Comparison of ENCODE assay signal across 22 cellular contexts in genomic region chr6:49913656-49914055, GRCh38. TPM values are rescaled to one million over a fixed set of nuclear protein-coding genes. Genes with fewer than 3 reads are reported as not detected.
DNase-seq lines count a peak whose midpoint lies in the region; ATAC-seq and TF ChIP-seq lines count a peak whose summit lies in the region.
"Had no signal": no experiment of that assay in that cellular context is flagged by ENCODE, and none has a peak within 500 bp of the region (broad histone marks: within the 10 kb centered on the region; RNA-seq: fewer than 3 reads in every experiment).

No MANE protein-coding gene starts in this region.

- no peak overlapping the region for H3K27ac ChIP-seq in foreskin keratinocyte
- no peak overlapping the region for H3K27ac ChIP-seq in substantia nigra (ENCODE audit: low read depth, low read length, poor library complexity, severe bottlenecking)
- H3K27ac ChIP-seq: dorsolateral prefrontal cortex, esophagus squamous epithelium, HL-60 had no signal

- peaks cover 3% of the 10 kb centered on the region for H3K4me1 ChIP-seq in foreskin keratinocyte

- ATAC-seq in foreskin keratinocyte: peak; percentile 83
- ATAC-seq: stimulated activated naive CD8-positive, alpha-beta T cell treated with anti-CD3 and anti-CD28 coated beads, Interleukin-15, amount 100 ng/mL, for 72 hours had no signal

- H3K27me3 ChIP-seq in foreskin keratinocyte: no peaks in the 10 kb centered on the region
- H3K27me3 ChIP-seq: dorsolateral prefrontal cortex, esophagus squamous epithelium had no signal

- intact Hi-C loops in posterior vena cava (cut with DNase I): no loop called here

- TF ChIP-seq CTCF in foreskin keratinocyte (conservative IDR thresholded peaks at IDR 0.05) (no peak), GM10266 (IDR thresholded peaks at IDR 0.05; ENCODE audit: control insufficient read depth, insufficient read depth, low read depth, missing control alignments) (no peak)

- DNase-seq in DMS53 (lab: John Stamatoyannopoulos, UW) (peak; percentile 91), NCI-H1436 treated with DMSO at 0.1 percent for 48 hours (lab: John Stamatoyannopoulos, UW) (peak; percentile 55), NCI-H69 (lab: John Stamatoyannopoulos, UW) (peak; percentile 69), foreskin keratinocyte (peak in 1 of 2 donors; percentile 28), substantia nigra (lab: John Stamatoyannopoulos, UW) (no peak), GM10266 (ENCODE audit: extremely low spot score) (no peak), posterior vena cava (ENCODE audit: low spot score) (no peak)
- no peak for DNase-seq in activated CD4-positive, alpha-beta T cell treated with anti-CD3 and anti-CD28 coated beads for 1 hour
- DNase-seq: activated CD4-positive, alpha-beta T cell treated with anti-CD3 and anti-CD28 coated beads for 48 hours; activated T-cell treated with anti-CD3 and anti-CD28 coated beads for 4 hours; CD4-positive, CD25-positive, alpha-beta regulatory T cell; dorsolateral prefrontal cortex; esophagus squamous epithelium; head of caudate nucleus; KG1; retina; Right ventricle myocardium superior; stimulated activated CD4-positive, alpha-beta T cell treated with anti-CD3 and anti-CD28 coated beads, Interleukin-15, amount 100 ng/mL, for 24 hours; stimulated activated naive CD8-positive, alpha-beta T cell treated with anti-CD3 and anti-CD28 coated beads, Interleukin-15, amount 100 ng/mL, for 72 hours had no signal

RNA-seq across cellular contexts. Expression of gene CRISP1, which starts 47.3 kb away (rescaled TPM):
- total RNA-seq in foreskin keratinocyte: not detected in 2 replicates
- not detected in 2 replicates for polyA plus RNA-seq in foreskin keratinocyte
- total RNA-seq in posterior vena cava: not detected
- total RNA-seq: CD4-positive, CD25-positive, alpha-beta regulatory T cell; dorsolateral prefrontal cortex; esophagus squamous epithelium; Right ventricle myocardium superior; T-helper 2 cell treated with Interferon-gamma antibody and Interleukin-4, amounts not matched to agents 100 ng/mL and 5 ng/mL, for 36 hours; urinary bladder had no signal
- polyA plus RNA-seq: CD4-positive, CD25-positive, alpha-beta regulatory T cell; urinary bladder had no signal

RNA-seq across cellular contexts. Expression of gene DEFB114, which starts 50.3 kb away (rescaled TPM):
- total RNA-seq in foreskin keratinocyte (not detected in 2 replicates), posterior vena cava (not detected)
- not detected in 2 replicates for polyA plus RNA-seq in foreskin keratinocyte
- total RNA-seq: CD4-positive, CD25-positive, alpha-beta regulatory T cell; dorsolateral prefrontal cortex; esophagus squamous epithelium; Right ventricle myocardium superior; T-helper 2 cell treated with Interferon-gamma antibody and Interleukin-4, amounts not matched to agents 100 ng/mL and 5 ng/mL, for 36 hours; urinary bladder had no signal
- polyA plus RNA-seq: CD4-positive, CD25-positive, alpha-beta regulatory T cell; urinary bladder had no signal

RNA-seq across cellular contexts. Expression of gene DEFB113, which starts 55.8 kb away (rescaled TPM):
- total RNA-seq in foreskin keratinocyte (not detected in 2 replicates), posterior vena cava (not detected)
- polyA plus RNA-seq in foreskin keratinocyte: not detected in 2 replicates
- total RNA-seq: CD4-positive, CD25-positive, alpha-beta regulatory T cell; dorsolateral prefrontal cortex; esophagus squamous epithelium; Right ventricle myocardium superior; T-helper 2 cell treated with Interferon-gamma antibody and Interleukin-4, amounts not matched to agents 100 ng/mL and 5 ng/mL, for 36 hours; urinary bladder had no signal
- polyA plus RNA-seq: CD4-positive, CD25-positive, alpha-beta regulatory T cell; urinary bladder had no signal

Comparison
In these comparisons a context has a peak if more than half of its experiments do, and no peak if none do; other contexts are left out.
1. DNase-seq: peak in DMS53 (single experiment), NCI-H1436 treated with DMSO at 0.1 percent for 48 hours (single experiment) and NCI-H69 (single experiment); none in substantia nigra (0 of 49), GM10266 (single experiment), posterior vena cava (single experiment) and activated CD4-positive, alpha-beta T cell treated with anti-CD3 and anti-CD28 coated beads for 1 hour (single experiment).